24 cellular contexts compared by ENCODE assay signal in the genomic region with DNA sequence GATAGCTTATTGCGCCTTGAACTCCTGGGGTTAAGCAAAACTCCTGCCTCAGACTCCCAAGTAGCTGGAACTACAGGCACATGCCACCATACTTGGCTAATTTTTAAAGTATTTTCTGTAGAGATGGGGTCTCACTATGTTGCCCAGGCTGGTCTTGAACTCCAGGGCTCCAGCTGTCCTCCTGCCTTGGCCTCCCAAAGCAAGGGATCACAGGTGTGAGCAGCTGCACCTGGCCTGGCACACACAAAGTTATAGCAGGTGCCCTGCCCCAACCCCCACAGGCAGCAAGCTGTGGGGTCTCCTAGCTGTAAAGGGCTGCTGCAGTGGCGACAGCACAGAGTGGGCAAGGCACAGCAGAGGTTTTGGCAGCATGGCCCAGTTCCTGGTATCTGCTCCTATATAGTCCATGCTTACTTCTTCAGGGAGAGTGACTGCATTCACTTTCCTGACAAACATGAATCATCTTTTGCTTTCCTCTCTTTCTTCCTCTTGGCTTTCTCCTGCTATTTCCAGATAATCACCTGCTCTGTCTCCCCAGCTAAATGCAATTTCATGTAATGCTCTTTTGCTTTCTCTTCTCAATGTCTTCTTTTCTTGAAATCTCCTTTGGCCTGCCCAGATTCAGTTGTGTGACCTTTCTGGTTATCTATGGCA.
"Had no signal": no experiment of that assay in that cellular context is flagged by ENCODE, and none has a peak within 500 bp of the region (broad histone marks: within the 10 kb centered on the region; RNA-seq: fewer than 3 reads in every experiment).

No MANE protein-coding gene starts in this region.

- ATAC-seq: heart right ventricle; lower lobe of right lung; stimulated activated memory B cell treated with anti-CD40 and anti-IgM and Interleukin-4, amounts not matched to agents 10 μg/mL and 1 μg/mL and 100 μg/mL, for 72 hours had no signal

- FAIRE-seq: astrocyte, colon, keratinocyte, urothelium cell line had no signal

- H3K27ac ChIP-seq: esophagus squamous epithelium, heart right ventricle, lower lobe of right lung, sigmoid colon, stomach, suprapubic skin, tibial nerve, WERI-Rb-1 had no signal

- DNase-seq: activated CD4-positive, alpha-beta T cell treated with anti-CD3 and anti-CD28 coated beads for 1 hour; activated CD4-positive, alpha-beta T cell treated with anti-CD3 and anti-CD28 coated beads, Interleukin-2, amount 50 U/mL, for 1 hour; activated CD8-positive, alpha-beta memory T cell treated with anti-CD3 and anti-CD28 coated beads, Interleukin-2, amount 50 U/mL, for 4 hours; activated effector memory CD4-positive, alpha-beta T cell treated with Interleukin-2 at 50 U/mL for 16 hours; activated T-cell treated with anti-CD3 and anti-CD28 coated beads, Interleukin-2, amount 50 U/mL, for 48 hours; esophagus squamous epithelium; heart right ventricle; lower lobe of right lung; naive B cell; sigmoid colon; stimulated activated CD4-positive, alpha-beta T cell treated with anti-CD3 and anti-CD28 coated beads, Interleukin-15, amount 100 ng/mL, for 24 hours; stomach; WERI-Rb-1 had no signal

- H3K9me3 Mint-ChIP-seq: activated naive CD4-positive, alpha-beta T cell treated with anti-CD3 and anti-CD28 coated beads, Interleukin-2, amount 50 U/mL, for 24 hours; central memory CD8-positive, alpha-beta T cell; stimulated activated memory B cell treated with anti-CD40 and anti-IgM and Interleukin-4, amounts not matched to agents 10 μg/mL and 1 μg/mL and 100 μg/mL, for 72 hours had no signal

- H3K9me3 ChIP-seq: esophagus squamous epithelium, heart right ventricle, lower lobe of right lung, sigmoid colon, stomach, suprapubic skin, tibial nerve had no signal

- H3K4me3 Mint-ChIP-seq: activated naive CD4-positive, alpha-beta T cell treated with anti-CD3 and anti-CD28 coated beads, Interleukin-2, amount 50 U/mL, for 24 hours; central memory CD8-positive, alpha-beta T cell; naive B cell; neural crest cell; stimulated activated memory B cell treated with anti-CD40 and anti-IgM and Interleukin-4, amounts not matched to agents 10 μg/mL and 1 μg/mL and 100 μg/mL, for 72 hours had no signal

- H3K4me1 ChIP-seq: esophagus squamous epithelium, lower lobe of right lung, sigmoid colon, stomach, suprapubic skin, tibial nerve had no signal

- H3K27ac Mint-ChIP-seq: activated naive CD4-positive, alpha-beta T cell treated with anti-CD3 and anti-CD28 coated beads, Interleukin-2, amount 50 U/mL, for 24 hours; stimulated activated memory B cell treated with anti-CD40 and anti-IgM and Interleukin-4, amounts not matched to agents 10 μg/mL and 1 μg/mL and 100 μg/mL, for 72 hours had no signal

- H3K27me3 ChIP-seq: esophagus squamous epithelium, heart right ventricle, sigmoid colon, stomach, suprapubic skin, tibial nerve had no signal

- H3K4me1 Mint-ChIP-seq: stimulated activated memory B cell treated with anti-CD40 and anti-IgM and Interleukin-4, amounts not matched to agents 10 μg/mL and 1 μg/mL and 100 μg/mL, for 72 hours had no signal

- H3K27me3 Mint-ChIP-seq: activated naive CD4-positive, alpha-beta T cell treated with anti-CD3 and anti-CD28 coated beads, Interleukin-2, amount 50 U/mL, for 24 hours; central memory CD8-positive, alpha-beta T cell; naive B cell; stimulated activated memory B cell treated with anti-CD40 and anti-IgM and Interleukin-4, amounts not matched to agents 10 μg/mL and 1 μg/mL and 100 μg/mL, for 72 hours had no signal

- H3K4me2 ChIP-seq: smooth muscle cell had no signal

- H3K4me3 ChIP-seq: esophagus squamous epithelium, heart right ventricle, lower lobe of right lung, sigmoid colon, smooth muscle cell, stomach, suprapubic skin, tibial nerve had no signal
